In genomic region chr9:37408933-37409710, GRCh38 we compare ENCODE assay signal across 9 cellular contexts. TPM values are rescaled to one million over a fixed set of nuclear protein-coding genes. Genes with fewer than 3 reads are reported as not detected.
A peak's percentile ranks its signal among the peaks of the same experiment; 100 is the strongest.
DNase-seq lines count a peak whose midpoint lies in the region; ATAC-seq, FAIRE-seq and TF ChIP-seq lines count a peak whose summit lies in the region.
"Had no signal": no experiment of that assay in that cellular context is flagged by ENCODE, and none has a peak within 500 bp of the region (broad histone marks: within the 10 kb centered on the region; RNA-seq: fewer than 3 reads in every experiment).

No MANE protein-coding gene starts in this region.

- no peak overlapping the region for H3K27ac ChIP-seq in naive thymus-derived CD4-positive, alpha-beta T cell (ENCODE audit: low read depth, low read length)

- H3K4me3 Mint-ChIP-seq in naive thymus-derived CD4-positive, alpha-beta T cell = no peak overlapping the region

- CTCF ChIA-PET in naive thymus-derived CD4-positive, alpha-beta T cell (lab: Charles Lee) = no interaction called here

- peak; percentile 46 for DNase-seq in activated CD4-positive, CD25-positive, alpha-beta regulatory T cell treated with anti-CD3 and anti-CD28 coated beads, Interleukin-2, amount 50 U/mL, for 16 hours (ENCODE audit: low read depth, low spot score)
- peak in 1 of 9 donors; percentile 34 for DNase-seq in naive thymus-derived CD4-positive, alpha-beta T cell
- DNase-seq in NCI-H510A (lab: John Stamatoyannopoulos, UW) (no peak), NCI-H2081 treated with DMSO at 0.1 percent for 48 hours (lab: John Stamatoyannopoulos, UW) (no peak), H54 (ENCODE audit: insufficient read length, low spot score) (no peak), GOT3 (lab: John Stamatoyannopoulos, UW) (no peak)
- DNase-seq: IMR-90 had no signal

- peaks cover 0 to 10% (median 4%) of the 10 kb centered on the region in 7 donors for H3K4me1 Mint-ChIP-seq in naive thymus-derived CD4-positive, alpha-beta T cell

- no peak overlapping the region for H3K4me3 ChIP-seq in naive thymus-derived CD4-positive, alpha-beta T cell (ENCODE audit: low read length)

- FAIRE-seq in H54 (lab: Jason Lieb, UNC) = no peak

- no peaks in the 10 kb centered on the region for H3K36me3 ChIP-seq in naive thymus-derived CD4-positive, alpha-beta T cell (ENCODE audit: control insufficient read depth in 2 of 3, insufficient read depth in 3 of 3, low read length in 3 of 3)

- intact Hi-C loops in naive thymus-derived CD4-positive, alpha-beta T cell (cut with micrococcal nuclease) = no loop called here

- peak overlapping the region in 1 of 9 donors; percentile 66 for H3K27ac Mint-ChIP-seq in naive thymus-derived CD4-positive, alpha-beta T cell

- no peak for TF ChIP-seq POLR2A in H54 (IDR thresholded peaks at IDR 0.05; ENCODE audit: low read depth, low read length)

- no peaks in the 10 kb centered on the region for H3K27me3 ChIP-seq in naive thymus-derived CD4-positive, alpha-beta T cell (ENCODE audit: control insufficient read depth in 2 of 2, insufficient read depth in 2 of 2, low read length in 2 of 2)

- H3K9me3 Mint-ChIP-seq in naive thymus-derived CD4-positive, alpha-beta T cell = no peaks in the 10 kb centered on the region

- peaks cover 0 to 3% (median 0%) of the 10 kb centered on the region in 5 donors for H3K27me3 Mint-ChIP-seq in naive thymus-derived CD4-positive, alpha-beta T cell

- H3K4me1 ChIP-seq in naive thymus-derived CD4-positive, alpha-beta T cell (ENCODE audit: control insufficient read depth in 2 of 2, insufficient read depth in 2 of 2, low read length in 2 of 2) = peaks cover 0 to 12% of the 10 kb centered on the region in 2 donors

- H3K9me3 ChIP-seq in naive thymus-derived CD4-positive, alpha-beta T cell (ENCODE audit: control insufficient read depth in 2 of 3, low read length in 3 of 3) = no peaks in the 10 kb centered on the region

- H3K36me3 Mint-ChIP-seq in naive thymus-derived CD4-positive, alpha-beta T cell = no peaks in the 10 kb centered on the region

- ATAC-seq in GM18519 (IDR thresholded peaks at IDR 0.05; ENCODE audit: low FRiP score, unreplicated experiment) (peak; percentile 80), HG02870 (IDR thresholded peaks at IDR 0.05; ENCODE audit: unreplicated experiment) (peak; percentile 78)
- peak; percentile 86 for ATAC-seq in naive thymus-derived CD4-positive, alpha-beta T cell

- POLR2A ChIA-PET in naive thymus-derived CD4-positive, alpha-beta T cell (lab: Charles Lee) = no interaction called here

RNA-seq across cellular contexts. Expression of gene GRHPR, which starts 13.4 kb away (rescaled TPM):
- total RNA-seq in naive thymus-derived CD4-positive, alpha-beta T cell = 10 to 100 TPM; 33.2 to 58.6 (median 53.1) TPM
- 10 to 100 TPM; 78.1 to 94.7 TPM for polyA plus RNA-seq in naive thymus-derived CD4-positive, alpha-beta T cell

RNA-seq across cellular contexts. Expression of gene ZBTB5, which starts 56.1 kb away (rescaled TPM):
- 10 to 100 TPM in 4 of 5 experiments, 1 to 10 TPM in 1; 8.5 to 16.8 (median 14.8) TPM for total RNA-seq in naive thymus-derived CD4-positive, alpha-beta T cell
- polyA plus RNA-seq in naive thymus-derived CD4-positive, alpha-beta T cell = 1 to 10 TPM in 1 of 2 donors, under 1 TPM in 1; 0.60 to 1.4 TPM
